In genomic region chr10:60629332-60629731, GRCh38 we compare ENCODE assay signal across 22 cellular contexts.
"Had no signal": no experiment of that assay in that cellular context is flagged by ENCODE, and none has a peak within 500 bp of the region (broad histone marks: within the 10 kb centered on the region; RNA-seq: fewer than 3 reads in every experiment).

No MANE protein-coding gene starts in this region.

- H3K4me1 ChIP-seq: lower lobe of right lung, right atrium auricular region, suprapubic skin, vagina had no signal

- H3K4me3 Mint-ChIP-seq: activated CD4-positive, alpha-beta memory T cell treated with anti-CD3 and anti-CD28 coated beads for 36 hours; activated CD4-positive, alpha-beta T cell treated with anti-CD3 and anti-CD28 coated beads for 36 hours; activated naive CD8-positive, alpha-beta T cell; dendritic cell treated with granulocyte-macrophage colony-stimulating factor and Interleukin-4, amounts not matched to agents 40 ng/mL and 50 ng/mL, for 4 days; mesothelial cell of epicardium; nephron; stimulated activated naive CD8-positive, alpha-beta T cell treated with anti-CD3 and anti-CD28 coated beads, Interleukin-15, amount 100 ng/mL, for 72 hours had no signal

- H3K27me3 Mint-ChIP-seq: activated CD4-positive, alpha-beta memory T cell treated with anti-CD3 and anti-CD28 coated beads for 36 hours; activated CD4-positive, alpha-beta T cell treated with anti-CD3 and anti-CD28 coated beads for 36 hours; dendritic cell treated with granulocyte-macrophage colony-stimulating factor and Interleukin-4, amounts not matched to agents 40 ng/mL and 50 ng/mL, for 4 days; progenitor cell of endocrine pancreas had no signal

- H2AFZ ChIP-seq: hepatocyte had no signal

- H3K9me3 ChIP-seq: lower lobe of right lung, right atrium auricular region, suprapubic skin, transverse colon, vagina had no signal

- H3K4me3 ChIP-seq: cardiac muscle cell, hepatocyte, lower lobe of right lung, right atrium auricular region, skin epidermis, suprapubic skin, transverse colon, vagina had no signal

- H3K36me3 Mint-ChIP-seq: activated naive CD8-positive, alpha-beta T cell had no signal

- H3K9me3 Mint-ChIP-seq: activated CD4-positive, alpha-beta memory T cell treated with anti-CD3 and anti-CD28 coated beads for 36 hours; dendritic cell treated with granulocyte-macrophage colony-stimulating factor and Interleukin-4, amounts not matched to agents 40 ng/mL and 50 ng/mL, for 4 days; nephron; stimulated activated naive CD8-positive, alpha-beta T cell treated with anti-CD3 and anti-CD28 coated beads, Interleukin-15, amount 100 ng/mL, for 72 hours had no signal

- H3K79me2 ChIP-seq: hepatocyte had no signal

- ATAC-seq: activated CD4-positive, alpha-beta T cell treated with anti-CD3 and anti-CD28 coated beads for 36 hours; lower lobe of right lung; stimulated activated naive CD8-positive, alpha-beta T cell treated with anti-CD3 and anti-CD28 coated beads, Interleukin-15, amount 100 ng/mL, for 72 hours had no signal

- H3K27me3 ChIP-seq: cardiac muscle cell, hepatocyte, right atrium auricular region, suprapubic skin, transverse colon, vagina had no signal

- H3K36me3 ChIP-seq: cardiac muscle cell, lower lobe of right lung, right atrium auricular region, suprapubic skin, transverse colon, vagina had no signal

- H3K27ac Mint-ChIP-seq: activated CD4-positive, alpha-beta memory T cell treated with anti-CD3 and anti-CD28 coated beads for 36 hours; activated CD4-positive, alpha-beta T cell treated with anti-CD3 and anti-CD28 coated beads for 36 hours; activated naive CD8-positive, alpha-beta T cell; dendritic cell treated with granulocyte-macrophage colony-stimulating factor and Interleukin-4, amounts not matched to agents 40 ng/mL and 50 ng/mL, for 4 days; mesothelial cell of epicardium; nephron; progenitor cell of endocrine pancreas; stimulated activated naive CD8-positive, alpha-beta T cell treated with anti-CD3 and anti-CD28 coated beads, Interleukin-15, amount 100 ng/mL, for 72 hours had no signal

- FAIRE-seq: keratinocyte, TTC549 had no signal

- DNase-seq: activated CD4-positive, alpha-beta memory T cell treated with anti-CD3 and anti-CD28 coated beads for 36 hours; activated CD4-positive, alpha-beta T cell treated with anti-CD3 and anti-CD28 coated beads for 36 hours; amniotic stem cell; effector memory CD4-positive, alpha-beta T cell; lower lobe of right lung; stimulated activated CD4-positive, alpha-beta T cell treated with anti-CD3 and anti-CD28 coated beads, Interleukin-15, amount 100 ng/mL, for 24 hours; stimulated activated CD4-positive, alpha-beta T cell treated with anti-CD3 and anti-CD28 coated beads, Interleukin-4, amount 100 ng/mL, for 1 hour; stimulated activated naive CD8-positive, alpha-beta T cell treated with anti-CD3 and anti-CD28 coated beads, Interleukin-15, amount 100 ng/mL, for 72 hours; transverse colon had no signal

- H3K4me1 Mint-ChIP-seq: mesothelial cell of epicardium; nephron; stimulated activated naive CD8-positive, alpha-beta T cell treated with anti-CD3 and anti-CD28 coated beads, Interleukin-15, amount 100 ng/mL, for 72 hours had no signal

- H3K27ac ChIP-seq: cardiac muscle cell, lower lobe of right lung, right atrium auricular region, skin epidermis, suprapubic skin, vagina had no signal
